Comparison of ENCODE assay signal across 1 cellular context in genomic region chr15:89002281-89002761, GRCh38.
TF ChIP-seq lines count a peak whose summit lies in the region.

No MANE protein-coding gene starts in this region.

TF ChIP-seq in WTC11, 78 proteins besides CTCF, POLR2A, EP300 and RAD21 (continued from another document):
- TF ChIP-seq, protein P1, sequence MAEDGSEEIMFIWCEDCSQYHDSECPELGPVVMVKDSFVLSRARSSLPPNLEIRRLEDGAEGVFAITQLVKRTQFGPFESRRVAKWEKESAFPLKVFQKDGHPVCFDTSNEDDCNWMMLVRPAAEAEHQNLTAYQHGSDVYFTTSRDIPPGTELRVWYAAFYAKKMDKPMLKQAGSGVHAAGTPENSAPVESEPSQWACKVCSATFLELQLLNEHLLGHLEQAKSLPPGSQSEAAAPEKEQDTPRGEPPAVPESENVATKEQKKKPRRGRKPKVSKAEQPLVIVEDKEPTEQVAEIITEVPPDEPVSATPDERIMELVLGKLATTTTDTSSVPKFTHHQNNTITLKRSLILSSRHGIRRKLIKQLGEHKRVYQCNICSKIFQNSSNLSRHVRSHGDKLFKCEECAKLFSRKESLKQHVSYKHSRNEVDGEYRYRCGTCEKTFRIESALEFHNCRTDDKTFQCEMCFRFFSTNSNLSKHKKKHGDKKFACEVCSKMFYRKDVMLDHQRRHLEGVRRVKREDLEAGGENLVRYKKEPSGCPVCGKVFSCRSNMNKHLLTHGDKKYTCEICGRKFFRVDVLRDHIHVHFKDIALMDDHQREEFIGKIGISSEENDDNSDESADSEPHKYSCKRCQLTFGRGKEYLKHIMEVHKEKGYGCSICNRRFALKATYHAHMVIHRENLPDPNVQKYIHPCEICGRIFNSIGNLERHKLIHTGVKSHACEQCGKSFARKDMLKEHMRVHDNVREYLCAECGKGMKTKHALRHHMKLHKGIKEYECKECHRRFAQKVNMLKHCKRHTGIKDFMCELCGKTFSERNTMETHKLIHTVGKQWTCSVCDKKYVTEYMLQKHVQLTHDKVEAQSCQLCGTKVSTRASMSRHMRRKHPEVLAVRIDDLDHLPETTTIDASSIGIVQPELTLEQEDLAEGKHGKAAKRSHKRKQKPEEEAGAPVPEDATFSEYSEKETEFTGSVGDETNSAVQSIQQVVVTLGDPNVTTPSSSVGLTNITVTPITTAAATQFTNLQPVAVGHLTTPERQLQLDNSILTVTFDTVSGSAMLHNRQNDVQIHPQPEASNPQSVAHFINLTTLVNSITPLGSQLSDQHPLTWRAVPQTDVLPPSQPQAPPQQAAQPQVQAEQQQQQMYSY (CRISPR knock-in tag; IDR thresholded peaks at IDR 0.05) = no peak
- no peak for TF ChIP-seq ATF1 (CRISPR knock-in tag; IDR thresholded peaks at IDR 0.05)
